In the genomic region with DNA sequence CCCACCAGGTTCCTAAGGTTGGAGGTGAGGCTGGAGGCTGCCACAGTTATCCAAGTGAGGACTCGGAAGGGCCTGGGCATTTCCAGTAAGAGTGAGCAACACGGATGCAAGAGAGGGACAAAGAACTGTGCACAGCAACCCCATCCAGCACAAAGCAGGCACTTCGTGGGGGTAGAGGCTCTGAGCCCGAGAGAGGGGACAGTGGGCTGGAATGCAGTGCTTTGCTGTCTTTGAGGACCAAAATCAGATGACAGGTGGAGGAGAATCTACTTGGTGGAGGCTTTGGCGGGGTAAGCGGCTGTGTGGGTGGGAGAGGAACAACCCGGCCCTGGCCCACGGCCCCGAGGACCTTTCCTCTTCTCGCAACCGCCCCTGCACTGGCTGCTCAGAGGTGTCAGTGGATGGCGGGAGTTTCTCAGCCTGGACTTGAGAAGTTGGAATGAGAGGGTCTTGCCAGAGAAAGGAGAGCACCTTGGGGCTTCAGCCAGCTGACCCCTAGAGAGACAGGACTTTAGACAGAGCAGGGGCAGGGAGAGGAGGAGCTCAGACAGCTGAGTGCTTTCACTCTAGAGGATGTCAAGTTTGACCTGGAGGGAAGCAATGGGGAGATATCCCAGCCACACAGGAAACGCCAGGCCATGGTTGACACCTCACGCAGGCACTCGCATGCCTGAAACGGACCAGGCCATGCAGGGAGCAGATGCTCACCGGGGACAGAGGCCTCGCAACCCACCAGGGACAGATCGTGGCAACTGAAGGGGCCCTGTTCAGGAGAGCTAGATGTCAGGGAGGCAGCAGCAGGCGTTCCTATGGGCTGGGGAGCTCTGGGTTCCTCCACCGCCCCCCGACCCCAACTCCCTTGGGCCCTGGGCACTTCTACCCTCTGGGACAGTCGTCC, we compare ENCODE assay signal across 19 cellular contexts. TPM values are rescaled to one million over a fixed set of nuclear protein-coding genes. Genes with fewer than 3 reads are reported as not detected.
DNase-seq lines count a peak whose midpoint lies in the region; ATAC-seq and TF ChIP-seq lines count a peak whose summit lies in the region.
"Had no signal": no experiment of that assay in that cellular context is flagged by ENCODE, and none has a peak within 500 bp of the region (broad histone marks: within the 10 kb centered on the region; RNA-seq: fewer than 3 reads in every experiment).

No MANE protein-coding gene starts in this region.

- H3K4me1 Mint-ChIP-seq in T-helper 17 cell, result peaks cover 17% of the 10 kb centered on the region
- H3K4me1 Mint-ChIP-seq in stimulated activated effector memory CD8-positive, alpha-beta T cell treated with anti-CD3 and anti-CD28 coated beads, Interleukin-12 subunit alpha, Interleukin-12 subunit beta, amount 100 ng/mL, for 72 hours, result peaks cover 27% of the 10 kb centered on the region

- H3K27me3 ChIP-seq in right atrium auricular region, result no peaks in the 10 kb centered on the region
- H3K27me3 ChIP-seq: SJSA1 had no signal

- peak overlapping the region; percentile 58 to 70 for H3K27ac ChIP-seq in right atrium auricular region
- H3K27ac ChIP-seq: C4-2B, epithelial cell of prostate, SJSA1 had no signal

- H3K9me3 ChIP-seq in T-helper 17 cell (ENCODE audit: control insufficient read depth, low read length, poor library complexity, severe bottlenecking) (no peaks in the 10 kb centered on the region), right atrium auricular region (no peaks in the 10 kb centered on the region)
- H3K9me3 ChIP-seq: SJSA1 had no signal

- no peaks in the 10 kb centered on the region for H3K36me3 ChIP-seq in right atrium auricular region
- H3K36me3 ChIP-seq: SJSA1 had no signal

- H3K9me3 Mint-ChIP-seq in stimulated activated effector memory CD8-positive, alpha-beta T cell treated with anti-CD3 and anti-CD28 coated beads, Interleukin-12 subunit alpha, Interleukin-12 subunit beta, amount 100 ng/mL, for 72 hours, result no peaks in the 10 kb centered on the region

- TF ChIP-seq CTCF in right atrium auricular region (IDR thresholded peaks at IDR 0.05), result no peak

- peaks cover 0 to 42% of the 10 kb centered on the region in 2 donors for H3K4me1 ChIP-seq in right atrium auricular region

- H3K27ac Mint-ChIP-seq in T-helper 17 cell, result peak overlapping the region; percentile 81
- peak overlapping the region; percentile 14 for H3K27ac Mint-ChIP-seq in stimulated activated effector memory CD8-positive, alpha-beta T cell treated with anti-CD3 and anti-CD28 coated beads, Interleukin-12 subunit alpha, Interleukin-12 subunit beta, amount 100 ng/mL, for 72 hours

- DNase-seq in GDM1 (lab: John Stamatoyannopoulos, UW), result peak; percentile 13
- no peak for DNase-seq in T-helper 17 cell
- peak; percentile 44 for DNase-seq in right atrium auricular region (ENCODE audit: low spot score)
- DNase-seq in stimulated activated effector memory CD8-positive, alpha-beta T cell treated with anti-CD3 and anti-CD28 coated beads, Interleukin-12 subunit alpha, Interleukin-12 subunit beta, amount 100 ng/mL, for 72 hours (ENCODE audit: low spot score in 2 of 2), result no peak
- no peak for DNase-seq in DMS 273 (lab: John Stamatoyannopoulos, UW; ENCODE audit: unreplicated experiment)
- no peak for DNase-seq in KG1 (lab: John Stamatoyannopoulos, UW)
- DNase-seq: activated CD4-positive, alpha-beta T cell treated with anti-CD3 and anti-CD28 coated beads, Interleukin-2, amount 50 U/mL, for 48 hours; activated gamma-delta T cell treated with Interleukin-2 at 50 U/mL for 16 hours; anterior cingulate cortex; DND-41; NCI-H1436; NCI-H345; small intestine; stimulated activated naive CD8-positive, alpha-beta T cell treated with anti-CD3 and anti-CD28 coated beads, Interleukin-15, Interleukin-2, amounts not matched to agents 100 U/mL and 50 U/mL, for 24 hours had no signal

- H3K4me3 Mint-ChIP-seq in T-helper 17 cell, result no peak overlapping the region
- H3K4me3 Mint-ChIP-seq in stimulated activated effector memory CD8-positive, alpha-beta T cell treated with anti-CD3 and anti-CD28 coated beads, Interleukin-12 subunit alpha, Interleukin-12 subunit beta, amount 100 ng/mL, for 72 hours, result no peak overlapping the region

- H3K36me3 Mint-ChIP-seq in T-helper 17 cell (ENCODE audit: low read depth), result peaks cover 2% of the 10 kb centered on the region
- H3K36me3 Mint-ChIP-seq in stimulated activated effector memory CD8-positive, alpha-beta T cell treated with anti-CD3 and anti-CD28 coated beads, Interleukin-12 subunit alpha, Interleukin-12 subunit beta, amount 100 ng/mL, for 72 hours, result no peaks in the 10 kb centered on the region

- no peak overlapping the region for H3K4me3 ChIP-seq in right atrium auricular region
- H3K4me3 ChIP-seq: SJSA1 had no signal

- ATAC-seq in T-helper 17 cell (no peak), HG02852 (IDR thresholded peaks at IDR 0.05; ENCODE audit: unreplicated experiment) (no peak)
- no peak for ATAC-seq in stimulated activated effector memory CD8-positive, alpha-beta T cell treated with anti-CD3 and anti-CD28 coated beads, Interleukin-12 subunit alpha, Interleukin-12 subunit beta, amount 100 ng/mL, for 72 hours
- ATAC-seq: stimulated activated naive CD8-positive, alpha-beta T cell treated with anti-CD3 and anti-CD28 coated beads, Interleukin-15, Interleukin-2, amounts not matched to agents 100 U/mL and 50 U/mL, for 24 hours had no signal

- H3K27me3 Mint-ChIP-seq in T-helper 17 cell, result peaks cover 45% of the 10 kb centered on the region

RNA-seq across cellular contexts. Expression of a gene that starts 11.6 kb away (rescaled TPM):
- total RNA-seq in T-helper 17 cell, result 1 to 10 TPM in 1 of 2 donors, not detected in 1; 1.6 TPM
- 100 to 1,000 TPM; 239 to 275 TPM for total RNA-seq in right atrium auricular region
- total RNA-seq: glomerular endothelial cell had no signal

Comparison
In these comparisons a context has a peak if more than half of its experiments do, and no peak if none do; other contexts are left out.
1. DNase-seq: peak in GDM1 (single experiment) and right atrium auricular region (single experiment); none in T-helper 17 cell (0 of 3), stimulated activated effector memory CD8-positive, alpha-beta T cell treated with anti-CD3 and anti-CD28 coated beads, Interleukin-12 subunit alpha, Interleukin-12 subunit beta, amount 100 ng/mL, for 72 hours (0 of 2), DMS 273 (single experiment) and KG1 (single experiment).
2. RNA of a gene that starts 11.6 kb away (total RNA-seq): 239 to 275 TPM in right atrium auricular region; 1.6 TPM in T-helper 17 cell; every median in the first group is over 10 times any median in the second.